Comparison of ENCODE assay signal across 10 cellular contexts in the genomic region with DNA sequence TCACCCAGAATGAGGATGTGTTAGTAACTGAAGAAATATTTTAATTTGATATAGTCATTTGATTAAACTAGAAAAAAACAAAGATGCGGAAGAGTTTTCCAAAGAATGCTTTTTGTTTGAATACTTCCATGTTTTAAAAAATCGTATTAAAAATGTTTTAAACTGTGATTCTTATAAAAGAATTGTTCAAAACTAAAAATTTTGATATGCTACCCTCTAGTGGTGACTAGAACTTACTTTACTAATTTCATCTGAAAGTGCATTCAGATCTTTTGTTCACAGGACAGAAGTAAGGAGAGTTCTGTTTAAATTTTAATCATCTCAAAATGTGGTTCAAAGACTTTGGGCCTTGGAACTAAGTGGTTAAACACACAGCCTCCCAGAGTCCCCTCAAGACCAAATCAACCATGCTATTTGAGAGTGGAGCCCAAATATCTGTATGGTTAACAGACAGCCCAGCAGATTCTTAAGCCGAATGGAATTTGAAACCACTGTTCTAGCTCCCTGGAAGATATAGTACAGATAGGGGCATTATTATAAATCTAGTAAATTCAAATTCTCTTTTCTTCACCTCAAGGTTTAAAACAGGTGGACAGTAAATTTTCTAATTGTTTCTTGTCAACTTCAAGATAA. TPM values are rescaled to one million over a fixed set of nuclear protein-coding genes. Genes with fewer than 3 reads are reported as not detected.
DNase-seq lines count a peak whose midpoint lies in the region; ATAC-seq and TF ChIP-seq lines count a peak whose summit lies in the region.
"Had no signal": no experiment of that assay in that cellular context is flagged by ENCODE, and none has a peak within 500 bp of the region (broad histone marks: within the 10 kb centered on the region; RNA-seq: fewer than 3 reads in every experiment).

No MANE protein-coding gene starts in this region.

- no peak for ATAC-seq in left cardiac atrium

- CTCF ChIA-PET in PC-9 (lab: Charles Lee) = no interaction called here

- H3K9me3 Mint-ChIP-seq in type B pancreatic cell = no peaks in the 10 kb centered on the region

- DNase-seq in cardiac muscle cell (ENCODE audit: low read depth in 1 of 2, low spot score in 1 of 2) = peak; percentile 8 to 37
- DNase-seq in left cardiac atrium = no peak
- DNase-seq in PC-9 = no peak
- DNase-seq in fibroblast of mammary gland (ENCODE audit: low read depth) = peak; percentile 17
- no peak for DNase-seq in type B pancreatic cell (ENCODE audit: extremely low spot score, unreplicated experiment)
- no peak for DNase-seq in DMS153 (lab: John Stamatoyannopoulos, UW)
- DNase-seq in mesenteric fat pad (ENCODE audit: low spot score) = no peak
- DNase-seq in activated CD4-positive, alpha-beta T cell treated with anti-CD3 and anti-CD28 coated beads, Interleukin-2, amount 50 U/mL, for 4 hours = no peak
- DNase-seq: activated CD8-positive, alpha-beta memory T cell treated with anti-CD3 and anti-CD28 coated beads, Interleukin-2, amount 50 U/mL, for 48 hours; GF-D8 had no signal

- no peaks in the 10 kb centered on the region for H3K9me2 ChIP-seq in PC-9 (ENCODE audit: insufficient read depth)

- H2AFZ ChIP-seq in PC-9 = no peak overlapping the region

- H3K27me3 ChIP-seq in cardiac muscle cell (no peaks in the 10 kb centered on the region), PC-9 (ENCODE audit: insufficient read depth, low read depth) (no peaks in the 10 kb centered on the region)

- H3K9me3 ChIP-seq in cardiac muscle cell (ENCODE audit: low read depth) (no peaks in the 10 kb centered on the region), PC-9 (ENCODE audit: insufficient read depth, low read depth) (no peaks in the 10 kb centered on the region)

- no peak overlapping the region for H3K27ac Mint-ChIP-seq in type B pancreatic cell

- no peaks in the 10 kb centered on the region for H3F3A ChIP-seq in PC-9 (ENCODE audit: insufficient read depth, low read depth)

- H4K20me1 ChIP-seq in PC-9 (ENCODE audit: insufficient read depth) = no peaks in the 10 kb centered on the region

- no peak overlapping the region for H3K27ac ChIP-seq in cardiac muscle cell
- H3K27ac ChIP-seq in PC-9 = no peak overlapping the region

- peaks cover 7% of the 10 kb centered on the region for H3K4me1 ChIP-seq in cardiac muscle cell (ENCODE audit: low read depth)
- no peaks in the 10 kb centered on the region for H3K4me1 ChIP-seq in PC-9 (replicated peaks; ENCODE audit: insufficient read depth)

- no peak overlapping the region for H3K4me3 Mint-ChIP-seq in type B pancreatic cell

- H3K36me3 Mint-ChIP-seq in type B pancreatic cell = no peaks in the 10 kb centered on the region

- no peaks in the 10 kb centered on the region for H3K27me3 Mint-ChIP-seq in type B pancreatic cell

- peaks cover 7% of the 10 kb centered on the region for H3K4me1 Mint-ChIP-seq in type B pancreatic cell (ENCODE audit: unreplicated experiment)

- POLR2A ChIA-PET in PC-9 (lab: Charles Lee; ENCODE audit: unreplicated experiment) = no interaction called here

- TF ChIP-seq CTCF in cardiac muscle cell (IDR thresholded peaks at IDR 0.05; ENCODE audit: low read depth, low read length) (peak; percentile 38), PC-9 (conservative IDR thresholded peaks at IDR 0.05) (peak; percentile 45), fibroblast of mammary gland (conservative IDR thresholded peaks at IDR 0.05; ENCODE audit: control insufficient read depth, insufficient read depth, low read depth, low read length) (peak; percentile 34), type B pancreatic cell (conservative IDR thresholded peaks at IDR 0.05) (peak; percentile 74)

- BruUV-seq in PC-9 (replicated peaks; lab: Mats Ljungman, UMichigan) = no TSS peak

- H3K36me3 ChIP-seq in cardiac muscle cell = no peaks in the 10 kb centered on the region
- H3K36me3 ChIP-seq in PC-9 (ENCODE audit: low read depth) = no peaks in the 10 kb centered on the region

- no peak overlapping the region for H3K4me2 ChIP-seq in PC-9

- no peaks in the 10 kb centered on the region for H3K79me2 ChIP-seq in PC-9 (ENCODE audit: low read depth)

- H3K4me3 ChIP-seq in cardiac muscle cell (no peak overlapping the region), PC-9 (no peak overlapping the region), fibroblast of mammary gland (ENCODE audit: control insufficient read depth, low read depth, low read length) (no peak overlapping the region)

- intact Hi-C loops in left cardiac atrium (cut with DNase I) = no loop called here
- intact Hi-C loops in PC-9 (cut with micrococcal nuclease; ENCODE audit: unreplicated experiment) = loop anchor here (10.0 kb wide), 1 partner anchor 568 kb away; no protein-coding TSS in a partner anchor

RNA-seq across cellular contexts. Expression of gene SYNPR, which starts 45.2 kb away (rescaled TPM):
- total RNA-seq in cardiac muscle cell (0.36 and 0.60 TPM in 2 replicates), left cardiac atrium (10 to 100 TPM in 1 of 2 donors, 1 to 10 TPM in 1; 5.3 to 10.4 TPM), PC-9 (2021) (not detected in 2 replicates), type B pancreatic cell (ENCODE audit: low replicate concordance) (0.55 and 2.3 TPM in 2 replicates), mesenteric fat pad (not detected)
- 1.8 TPM in 1 of 2 replicates, not detected in the other for polyA plus RNA-seq in cardiac muscle cell

Comparison
In these comparisons a context has a peak if more than half of its experiments do, and no peak if none do; other contexts are left out.
1. DNase-seq: peak in cardiac muscle cell (2 of 2) and fibroblast of mammary gland (single experiment); none in left cardiac atrium (single experiment), PC-9 (0 of 2), type B pancreatic cell (single experiment), DMS153 (single experiment), mesenteric fat pad (single experiment) and activated CD4-positive, alpha-beta T cell treated with anti-CD3 and anti-CD28 coated beads, Interleukin-2, amount 50 U/mL, for 4 hours (0 of 2).
2. Peak in every context shown above with its lines, with median percentiles within 50 percentile points of each other: CTCF ChIP-seq.